Comparison of ENCODE assay signal across 8 cellular contexts in genomic region chr11:62108017-62108750, GRCh38. TPM values are rescaled to one million over a fixed set of nuclear protein-coding genes. Genes with fewer than 3 reads are reported as not detected.
DNase-seq lines count a peak whose midpoint lies in the region; ATAC-seq and TF ChIP-seq lines count a peak whose summit lies in the region.

No MANE protein-coding gene starts in this region.

- TF ChIP-seq POLR2A in lower leg skin (IDR thresholded peaks at IDR 0.05): no peak

- H3K27me3 Mint-ChIP-seq in naive thymus-derived CD8-positive, alpha-beta T cell: no peaks in the 10 kb centered on the region

- peak overlapping the region in 2 of 10 donors; percentile 4 to 43 for H3K4me3 Mint-ChIP-seq in naive thymus-derived CD8-positive, alpha-beta T cell

- peak; percentile 38 for DNase-seq in AG08396 (ENCODE audit: low spot score)
- DNase-seq in GM03348 (ENCODE audit: low spot score): peak; percentile 70
- peak; percentile 57 for DNase-seq in NCI-H1436 (lab: John Stamatoyannopoulos, UW)
- DNase-seq in T follicular helper cell (ENCODE audit: low read depth): peak; percentile 25
- DNase-seq in naive thymus-derived CD8-positive, alpha-beta T cell: peak in 8 of 10 donors; percentile 20 to 73 (median 46)
- DNase-seq in lower leg skin (ENCODE audit: low spot score in 2 of 2): no peak

- peak; percentile 48 for ATAC-seq in esophagus mucosa
- peak; percentile 52 to 61 for ATAC-seq in naive thymus-derived CD8-positive, alpha-beta T cell
- no peak for ATAC-seq in GM18520 (IDR thresholded peaks at IDR 0.05; ENCODE audit: unreplicated experiment)

- 45 to 47% methylated on average over 14 of the region's 14 CpGs for WGBS in lower leg skin, 2 donors

- POLR2A ChIA-PET in naive thymus-derived CD8-positive, alpha-beta T cell (lab: Charles Lee): interaction anchor here (0.7 to 1.2 kb wide), 2 partner anchors 311 to 315 kb away, joined by 3 read pairs; partner anchors contain the start of genes FEN1 and TMEM258

- no peaks in the 10 kb centered on the region for H3K36me3 Mint-ChIP-seq in naive thymus-derived CD8-positive, alpha-beta T cell

- peaks cover 7 to 22% (median 19%) of the 10 kb centered on the region in 4 donors for H3K4me1 Mint-ChIP-seq in naive thymus-derived CD8-positive, alpha-beta T cell

- TF ChIP-seq CTCF in lower leg skin (IDR thresholded peaks at IDR 0.05): no peak

- H3K4me3 ChIP-seq in lower leg skin (ENCODE audit: low read depth, poor library complexity, severe bottlenecking): no peak overlapping the region

- H3K27ac Mint-ChIP-seq in naive thymus-derived CD8-positive, alpha-beta T cell: peak overlapping the region in 6 of 10 donors; percentile 43 to 79 (median 74)

- H3K9me3 Mint-ChIP-seq in naive thymus-derived CD8-positive, alpha-beta T cell: no peaks in the 10 kb centered on the region

- intact Hi-C loops in lower leg skin (cut with DNase I; ENCODE audit: low total_unique reads): no loop called here

RNA-seq across cellular contexts. Expression of gene INCENP, which starts 15.6 kb away (rescaled TPM):
- total RNA-seq in esophagus mucosa (52.8 TPM), lower leg skin (10 to 100 TPM; 17.5 to 30.7 (median 26.4) TPM)
- total RNA-seq in naive thymus-derived CD8-positive, alpha-beta T cell: 10 to 100 TPM; 27.9 to 28.2 TPM
- polyA plus RNA-seq in naive thymus-derived CD8-positive, alpha-beta T cell: 1 to 10 TPM in 2 of 3 donors, under 1 TPM in 1; 0.73 to 1.8 (median 1.3) TPM

Comparison
In these comparisons a context has a peak if more than half of its experiments do, and no peak if none do; other contexts are left out.
1. DNase-seq: peak in AG08396 (single experiment), GM03348 (single experiment), NCI-H1436 (single experiment), T follicular helper cell (single experiment) and naive thymus-derived CD8-positive, alpha-beta T cell (8 of 10); none in lower leg skin (0 of 2).